Comparison of ENCODE assay signal across 8 cellular contexts in the genomic region with DNA sequence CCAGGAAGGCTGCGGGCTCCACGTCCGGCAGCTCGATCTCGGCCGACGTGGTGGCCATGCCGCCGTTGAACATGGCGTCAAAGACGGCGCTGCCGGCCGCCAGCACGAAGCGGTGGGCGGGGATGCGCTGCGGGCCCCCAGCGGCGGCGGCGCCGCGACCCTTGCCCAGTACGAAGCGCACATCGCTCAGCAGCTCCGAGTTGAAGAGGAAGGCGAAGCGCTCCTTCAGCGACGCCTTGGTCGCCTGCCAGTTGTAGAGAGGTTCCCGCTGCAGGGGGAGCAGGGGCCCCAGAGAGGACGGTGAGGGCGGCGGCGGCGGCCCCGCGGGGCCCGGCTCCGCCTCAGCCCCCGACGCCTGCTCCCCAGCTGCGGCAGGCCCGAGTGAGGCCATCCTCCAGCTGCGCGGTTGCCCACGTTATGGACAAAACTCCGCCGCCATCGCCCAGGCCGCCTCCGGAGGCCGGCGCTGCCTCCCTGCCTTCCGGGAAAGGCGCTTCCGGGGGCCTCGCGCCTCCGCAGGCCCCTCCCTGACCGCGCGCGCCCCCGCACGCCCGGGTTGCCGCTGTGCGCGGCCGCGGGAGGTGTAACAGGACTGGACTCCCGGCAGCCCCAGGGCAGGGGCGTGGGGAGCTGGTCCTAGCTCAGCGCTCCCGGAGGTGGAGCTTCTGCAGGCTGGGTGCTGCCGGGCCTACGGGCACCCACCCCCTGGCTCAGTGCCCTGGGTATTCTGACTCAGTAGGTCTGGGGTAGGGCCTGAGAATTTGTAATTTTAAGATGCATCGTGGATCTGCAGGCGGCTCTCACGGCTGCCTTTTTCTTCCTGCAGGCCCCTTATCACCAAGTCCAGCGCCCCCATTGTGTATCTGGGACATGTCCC. TPM values are rescaled to one million over a fixed set of nuclear protein-coding genes. Genes with fewer than 3 reads are reported as not detected.
DNase-seq lines count a peak whose midpoint lies in the region; ATAC-seq and TF ChIP-seq lines count a peak whose summit lies in the region.

Gene BTBD1 (minus strand): TSS at position 492 of the 877 bp plus-strand sequence. CDS start 101 bp downstream, at position 391.

- no peak within 1 kb of the TSS for H2AK5ac ChIP-seq in H9 (ENCODE audit: insufficient read length, low read length)

- H3K36me3 Mint-ChIP-seq in H9 (ENCODE audit: insufficient read depth in 1 of 3, low read depth in 3 of 3): peaks cover 0 to 8% (median 7%) of the 10 kb centered on the region in 3 experiments; a peak in 4 of 7 replicates
- peaks cover 9% of the 10 kb centered on the region for H3K36me3 Mint-ChIP-seq in activated naive CD4-positive, alpha-beta T cell treated with anti-CD3 and anti-CD28 coated beads for 36 hours (ENCODE audit: low read depth)

- H2BK120ac ChIP-seq in H9 (ENCODE audit: low read depth, low read length, poor library complexity, severe bottlenecking): no peak within 1 kb of the TSS

- H3K79me2 ChIP-seq in H9 (ENCODE audit: insufficient read depth, low read length) (peaks cover 24% of the 10 kb centered on the region; the same call in 1 of the 2 replicates), Loucy (ENCODE audit: insufficient read depth, low read length) (peaks cover 50% of the 10 kb centered on the region)

- peak within 1 kb of the TSS; percentile 87 for H3K4me2 ChIP-seq in H9 (ENCODE audit: insufficient read depth, insufficient read length, low read length)
- peak within 1 kb of the TSS; percentile 88 for H3K4me2 ChIP-seq in Loucy (ENCODE audit: low read depth, low read length, poor library complexity, severe bottlenecking)

- peaks cover 8% of the 10 kb centered on the region; the same call in 1 of the 2 replicates for H3K4me1 ChIP-seq in H9 (ENCODE audit: insufficient read depth, low read length)
- H3K4me1 ChIP-seq in Loucy (ENCODE audit: insufficient read depth, low read length, poor library complexity, severe bottlenecking): peaks cover 33% of the 10 kb centered on the region
- H3K4me1 ChIP-seq in gastroesophageal sphincter: peaks cover 2 to 44% (median 29%) of the 10 kb centered on the region in 3 donors

- TF ChIP-seq CTCF in H9 (conservative IDR thresholded peaks at IDR 0.05): peak; percentile 28; the same call in 2 of the 3 replicates
- TF ChIP-seq CTCF in Loucy (conservative IDR thresholded peaks at IDR 0.05; ENCODE audit: low read length): no peak; the same call in 1 of the 2 replicates
- TF ChIP-seq CTCF in gastroesophageal sphincter (IDR thresholded peaks at IDR 0.05): peak in 1 of 4 experiments; percentile 53

- H3K27me3 ChIP-seq in H9 (ENCODE audit: insufficient read depth, low read length): no peaks in the 10 kb centered on the region
- H3K27me3 ChIP-seq in Loucy (ENCODE audit: insufficient read depth, low read length, poor library complexity, severe bottlenecking): no peaks in the 10 kb centered on the region
- no peaks in the 10 kb centered on the region for H3K27me3 ChIP-seq in gastroesophageal sphincter

- intact Hi-C loops in activated naive CD4-positive, alpha-beta T cell treated with anti-CD3 and anti-CD28 coated beads for 36 hours (cut with micrococcal nuclease): loop anchor here (1.0 to 5.0 kb wide), 9 partner anchors 42 to 1020 kb away; partner anchors contain the start of genes C15orf40, MEX3B, RAMAC and RPS17

- peaks cover 11% of the 10 kb centered on the region; the same call in 1 of the 2 replicates for H3F3A ChIP-seq in Loucy (ENCODE audit: low read depth)

- H3K23me2 ChIP-seq in H9 (ENCODE audit: insufficient read length, low read depth, low read length, poor library complexity, severe bottlenecking): peaks cover 6% of the 10 kb centered on the region

- H3K9me3 ChIP-seq in H9 (ENCODE audit: control insufficient read depth, low read depth, low read length): no peaks in the 10 kb centered on the region
- no peaks in the 10 kb centered on the region for H3K9me3 ChIP-seq in Loucy (ENCODE audit: insufficient read depth, low read depth, low read length)
- H3K9me3 ChIP-seq in gastroesophageal sphincter: no peaks in the 10 kb centered on the region

- peak within 1 kb of the TSS; percentile 25 to 90 for H3K4me3 Mint-ChIP-seq in H9
- H3K4me3 Mint-ChIP-seq in activated naive CD4-positive, alpha-beta T cell treated with anti-CD3 and anti-CD28 coated beads for 36 hours: peak within 1 kb of the TSS; percentile 84

- no peaks in the 10 kb centered on the region for H4K20me1 ChIP-seq in H9 (ENCODE audit: control insufficient read depth, insufficient read depth, insufficient read length)
- peaks cover 44% of the 10 kb centered on the region for H4K20me1 ChIP-seq in Loucy (ENCODE audit: insufficient read depth, low read length, poor library complexity, severe bottlenecking)

- H2BK20ac ChIP-seq in H9 (ENCODE audit: low read depth, low read length, poor library complexity, severe bottlenecking): no peak within 1 kb of the TSS

- no peak within 1 kb of the TSS for H3T11ph ChIP-seq in H9 (ENCODE audit: low read length)

- WGBS in H9 (ENCODE audit: extremely low coverage, insufficient read length, low lambda C conversion rate): no CpG with 5 or more reads among the region's 86 CpGs
- no CpG with 5 or more reads among the region's 86 CpGs for WGBS in gastroesophageal sphincter (ENCODE audit: low coverage in 1 of 2), 2 donors

- H3K27ac ChIP-seq in H9 (ENCODE audit: insufficient read length, low read depth, low read length) (no peak within 1 kb of the TSS), gastroesophageal sphincter (peak within 1 kb of the TSS; percentile 65 to 98 (median 93))

- H3K36me3 ChIP-seq in Loucy (ENCODE audit: insufficient read depth, low read length) (no peaks in the 10 kb centered on the region), gastroesophageal sphincter (no peaks in the 10 kb centered on the region)

- no peak within 1 kb of the TSS for H3K23ac ChIP-seq in H9 (ENCODE audit: insufficient read length, low read depth, low read length)

- no peak within 1 kb of the TSS for H3K56ac ChIP-seq in H9 (ENCODE audit: insufficient read length, low read depth, low read length)

- 0 out of 2 replicates have a peak, but pooled peaks cover 2% of the 10 kb centered on the region for H3K27me3 Mint-ChIP-seq in H9 (ENCODE audit: low read depth)
- no peaks in the 10 kb centered on the region for H3K27me3 Mint-ChIP-seq in activated naive CD4-positive, alpha-beta T cell treated with anti-CD3 and anti-CD28 coated beads for 36 hours (ENCODE audit: low read depth)

- ATAC-seq in gastroesophageal sphincter: peak; percentile 98

- CTCF ChIA-PET in activated naive CD4-positive, alpha-beta T cell treated with anti-CD3 and anti-CD28 coated beads for 36 hours (lab: Charles Lee): no interaction called here

- peak within 1 kb of the TSS; percentile 48 to 87 (median 80); a peak in 6 of 7 replicates for H3K27ac Mint-ChIP-seq in H9
- peak within 1 kb of the TSS; percentile 83 for H3K27ac Mint-ChIP-seq in activated naive CD4-positive, alpha-beta T cell treated with anti-CD3 and anti-CD28 coated beads for 36 hours

- no peak within 1 kb of the TSS for H2BK5ac ChIP-seq in H9 (ENCODE audit: insufficient read length, low read length)

- H3K9me3 Mint-ChIP-seq in H9: peaks cover 12 to 15% of the 10 kb centered on the region in 2 experiments
- peaks cover 2% of the 10 kb centered on the region for H3K9me3 Mint-ChIP-seq in activated naive CD4-positive, alpha-beta T cell treated with anti-CD3 and anti-CD28 coated beads for 36 hours

- H2BK12ac ChIP-seq in H9 (ENCODE audit: insufficient read length, low read depth, low read length): no peak within 1 kb of the TSS

- H4K5ac ChIP-seq in H9 (ENCODE audit: insufficient read length, low read depth, low read length): no peak within 1 kb of the TSS

- no peak within 1 kb of the TSS for H3K4ac ChIP-seq in H9 (ENCODE audit: low read depth, low read length)

- H3K14ac ChIP-seq in H9 (ENCODE audit: insufficient read depth, low read length): peak within 1 kb of the TSS; percentile 64

- peak; percentile 100 for DNase-seq in GM03348 (ENCODE audit: low spot score)
- DNase-seq in H9: peak; percentile 90
- peak; percentile 92 for DNase-seq in SK-N-DZ (ENCODE audit: low spot score)
- peak; percentile 92 for DNase-seq in activated naive CD4-positive, alpha-beta T cell treated with anti-CD3 and anti-CD28 coated beads for 36 hours
- DNase-seq in nucleus accumbens (lab: John Stamatoyannopoulos, UW): peak; percentile 41 to 93 (median 79)
- DNase-seq in superior temporal gyrus (ENCODE audit: extremely low spot score): peak; percentile 82

- no peak within 1 kb of the TSS for H4K91ac ChIP-seq in H9 (ENCODE audit: insufficient read length, low read depth, low read length)

- H3K9ac ChIP-seq in H9 (ENCODE audit: extremely low read depth, insufficient read length, low read length) (peak within 1 kb of the TSS; percentile 61), Loucy (ENCODE audit: low read depth, low read length, poor library complexity, severe bottlenecking) (peak within 1 kb of the TSS; percentile 87)

- TF ChIP-seq EP300 in gastroesophageal sphincter (IDR thresholded peaks at IDR 0.05): no peak

- H4K8ac ChIP-seq in H9 (replicated peaks; ENCODE audit: insufficient read length, low read depth, low read length): no peak within 1 kb of the TSS

- H2BK15ac ChIP-seq in H9 (ENCODE audit: low read depth, low read length): no peak within 1 kb of the TSS

- H3K4me3 ChIP-seq in Loucy (ENCODE audit: low read length, poor library complexity, severe bottlenecking) (peak within 1 kb of the TSS; percentile 90), gastroesophageal sphincter (peak within 1 kb of the TSS; percentile 67 to 76)

- TF ChIP-seq POLR2A in gastroesophageal sphincter (IDR thresholded peaks at IDR 0.05): peak; percentile 94

- H2AFZ ChIP-seq in H9 (ENCODE audit: low read length) (no peak within 1 kb of the TSS), Loucy (ENCODE audit: low read length) (peak within 1 kb of the TSS; percentile 94)

- no peaks in the 10 kb centered on the region for H3K9me2 ChIP-seq in Loucy (replicated peaks; ENCODE audit: low read depth, low read length)

- peaks cover 4% of the 10 kb centered on the region for H3K79me1 ChIP-seq in H9 (ENCODE audit: insufficient read depth, low read depth, low read length, poor library complexity, severe bottlenecking)

- H3K4me1 Mint-ChIP-seq in H9: peaks cover 9 to 12% of the 10 kb centered on the region in 2 experiments
- H3K4me1 Mint-ChIP-seq in activated naive CD4-positive, alpha-beta T cell treated with anti-CD3 and anti-CD28 coated beads for 36 hours (ENCODE audit: low read depth): peaks cover 22% of the 10 kb centered on the region

- peak within 1 kb of the TSS; percentile 25 for H3K18ac ChIP-seq in H9 (ENCODE audit: insufficient read length, low read depth, low read length)

RNA-seq across cellular contexts. Expression of gene BTBD1, which starts in this region (rescaled TPM):
- total RNA-seq in H9 (2021) (42.7 and 43.3 TPM in 2 replicates), gastroesophageal sphincter (10 to 100 TPM; 48.6 to 69.6 (median 60.5) TPM)
- 70.0 and 78.0 TPM in 2 replicates for polyA plus RNA-seq in SK-N-DZ (2014; cell fraction: cytosol; rRNA removed)
- polyA plus RNA-seq in SK-N-DZ (2014; cell fraction: nucleus; rRNA removed): 49.3 and 50.9 TPM in 2 replicates
- total RNA-seq in activated naive CD4-positive, alpha-beta T cell treated with anti-CD3 and anti-CD28 coated beads for 36 hours: 10 to 100 TPM; 45.2 to 46.1 TPM
